17 cellular contexts compared by ENCODE assay signal in the genomic region with DNA sequence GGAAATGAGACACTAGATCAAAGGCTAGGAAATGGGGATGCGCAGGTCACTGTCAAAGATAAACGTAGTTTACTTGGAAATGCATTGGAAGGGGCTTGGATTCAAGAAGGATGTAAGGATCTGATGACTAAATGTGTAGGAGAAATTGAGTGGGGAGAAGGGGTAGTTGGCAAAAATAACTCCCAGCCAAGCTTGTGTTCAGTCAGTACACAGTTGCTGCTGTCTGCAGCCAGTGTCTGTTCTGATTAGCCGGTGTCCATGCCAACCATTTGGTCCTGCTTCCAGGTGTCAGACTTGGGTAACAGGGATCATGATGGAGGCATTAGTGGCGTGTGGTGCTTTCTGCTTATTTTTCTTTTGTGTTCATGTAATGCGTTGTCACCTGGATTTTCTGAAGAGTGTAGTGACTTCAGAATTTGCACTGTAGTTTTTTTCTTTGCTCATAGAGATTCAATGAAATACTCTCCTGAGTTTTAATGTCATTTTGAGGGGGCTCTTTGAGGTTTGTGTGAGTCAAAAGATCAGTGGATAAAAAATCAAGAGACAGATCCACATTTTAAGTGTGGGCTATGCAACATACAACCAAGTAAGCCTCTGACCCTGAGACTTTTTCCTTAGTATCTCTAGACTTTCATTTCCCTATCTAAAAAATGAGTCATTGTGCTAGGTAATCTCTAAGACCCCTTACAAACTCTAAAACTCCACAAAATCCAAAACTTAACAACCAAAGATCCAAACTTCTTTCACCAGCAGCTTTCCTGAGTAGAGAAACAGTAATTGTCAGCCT.
A peak's percentile ranks its signal among the peaks of the same experiment; 100 is the strongest.
DNase-seq lines count a peak whose midpoint lies in the region; ATAC-seq and TF ChIP-seq lines count a peak whose summit lies in the region.
"Had no signal": no experiment of that assay in that cellular context is flagged by ENCODE, and none has a peak within 500 bp of the region (broad histone marks: within the 10 kb centered on the region; RNA-seq: fewer than 3 reads in every experiment).

No MANE protein-coding gene starts in this region.

- ATAC-seq in GM23338 (no peak), HG02884 (IDR thresholded peaks at IDR 0.05; ENCODE audit: unreplicated experiment) (no peak), left lobe of liver (no peak)
- ATAC-seq: activated CD4-positive, CD25-positive, alpha-beta regulatory T cell treated with anti-CD3 and anti-CD28 coated beads, Interleukin-2, amount 50 U/mL, for 24 hours; PC-3 had no signal

- no peaks in the 10 kb centered on the region for H3K27me3 ChIP-seq in GM23338 (ENCODE audit: insufficient read depth)
- H3K27me3 ChIP-seq: hepatocyte had no signal

- H2AFZ ChIP-seq in GM23338, result no peak overlapping the region
- H2AFZ ChIP-seq: hepatocyte had no signal

- H3K9me3 Mint-ChIP-seq in GM23338, result 0 out of 3 replicates have a peak, but pooled peaks cover 6% of the 10 kb centered on the region
- H3K9me3 Mint-ChIP-seq in activated T-helper 2 cell treated with anti-CD3 and anti-CD28 coated beads, Interferon-gamma antibody, Interleukin-2, Interleukin-4, amounts not matched to agents 10 μg/mL and 5 μg/mL and 100 μg/mL, durations not matched to agents 14 hours and 24 hours and 36 hours, result no peaks in the 10 kb centered on the region

- H3K4me2 ChIP-seq in GM23338, result no peak overlapping the region
- H3K4me2 ChIP-seq: hepatocyte had no signal

- H3K9me2 ChIP-seq in GM23338 (ENCODE audit: insufficient read depth), result no peaks in the 10 kb centered on the region

- intact Hi-C loops in activated T-helper 2 cell treated with anti-CD3 and anti-CD28 coated beads, Interferon-gamma antibody, Interleukin-2, Interleukin-4, amounts not matched to agents 10 μg/mL and 5 μg/mL and 100 μg/mL, durations not matched to agents 14 hours and 24 hours and 36 hours (cut with micrococcal nuclease), result no loop called here

- no peak overlapping the region for H3K4me3 ChIP-seq in GM23338
- H3K4me3 ChIP-seq: hepatocyte, thoracic aorta had no signal

- peak overlapping the region; percentile 23; the same call in 1 of the 2 replicates for H3K27ac Mint-ChIP-seq in GM23338
- H3K27ac Mint-ChIP-seq in activated T-helper 2 cell treated with anti-CD3 and anti-CD28 coated beads, Interferon-gamma antibody, Interleukin-2, Interleukin-4, amounts not matched to agents 10 μg/mL and 5 μg/mL and 100 μg/mL, durations not matched to agents 14 hours and 24 hours and 36 hours, result peak overlapping the region; percentile 17

- peaks cover 39% of the 10 kb centered on the region for H3K4me1 Mint-ChIP-seq in GM23338
- peaks cover 18% of the 10 kb centered on the region for H3K4me1 Mint-ChIP-seq in activated T-helper 2 cell treated with anti-CD3 and anti-CD28 coated beads, Interferon-gamma antibody, Interleukin-2, Interleukin-4, amounts not matched to agents 10 μg/mL and 5 μg/mL and 100 μg/mL, durations not matched to agents 14 hours and 24 hours and 36 hours (ENCODE audit: low read depth)

- H3K27me3 Mint-ChIP-seq in GM23338 (ENCODE audit: insufficient read depth, low read depth, poor library complexity), result no peaks in the 10 kb centered on the region
- H3K27me3 Mint-ChIP-seq in activated T-helper 2 cell treated with anti-CD3 and anti-CD28 coated beads, Interferon-gamma antibody, Interleukin-2, Interleukin-4, amounts not matched to agents 10 μg/mL and 5 μg/mL and 100 μg/mL, durations not matched to agents 14 hours and 24 hours and 36 hours (ENCODE audit: low read depth), result no peaks in the 10 kb centered on the region

- DNase-seq in COLO829 (ENCODE audit: low spot score) (peak; percentile 42), GM23338 (ENCODE audit: low spot score) (no peak), midbrain (lab: John Stamatoyannopoulos, UW) (peak; percentile 32), NCI-H82 treated with DMSO at 0.1 percent for 48 hours (lab: John Stamatoyannopoulos, UW; ENCODE audit: unreplicated experiment) (no peak), left lobe of liver (ENCODE audit: low spot score) (no peak)
- no peak for DNase-seq in activated T-helper 2 cell treated with anti-CD3 and anti-CD28 coated beads, Interferon-gamma antibody, Interleukin-2, Interleukin-4, amounts not matched to agents 10 μg/mL and 5 μg/mL and 100 μg/mL, durations not matched to agents 14 hours and 24 hours and 36 hours (ENCODE audit: low spot score)
- DNase-seq: DMS79, KG1, kidney glomerular epithelial cell, NCI-H1436, NCI-H446, PC-3 had no signal

- peak overlapping the region; percentile 33; the same call in 1 of the 2 replicates for H3K27ac ChIP-seq in GM23338 (ENCODE audit: low read depth)
- H3K27ac ChIP-seq: hepatocyte, HL-60, thoracic aorta had no signal

- H3K36me3 Mint-ChIP-seq in GM23338 (ENCODE audit: low read depth), result peaks cover 7% of the 10 kb centered on the region; the same call in 2 of the 3 replicates
- H3K36me3 Mint-ChIP-seq in activated T-helper 2 cell treated with anti-CD3 and anti-CD28 coated beads, Interferon-gamma antibody, Interleukin-2, Interleukin-4, amounts not matched to agents 10 μg/mL and 5 μg/mL and 100 μg/mL, durations not matched to agents 14 hours and 24 hours and 36 hours (ENCODE audit: low read depth), result no peaks in the 10 kb centered on the region

- no peak for TF ChIP-seq CTCF in GM23338 (conservative IDR thresholded peaks at IDR 0.05; ENCODE audit: low read depth in 2 of 2)

- no peaks in the 10 kb centered on the region for H3K36me3 ChIP-seq in GM23338 (ENCODE audit: insufficient read depth)
- H3K36me3 ChIP-seq: thoracic aorta had no signal

- no peak overlapping the region for H3K4me3 Mint-ChIP-seq in GM23338
- no peak overlapping the region for H3K4me3 Mint-ChIP-seq in activated T-helper 2 cell treated with anti-CD3 and anti-CD28 coated beads, Interferon-gamma antibody, Interleukin-2, Interleukin-4, amounts not matched to agents 10 μg/mL and 5 μg/mL and 100 μg/mL, durations not matched to agents 14 hours and 24 hours and 36 hours (ENCODE audit: low read depth)

- no peaks in the 10 kb centered on the region for H3F3A ChIP-seq in GM23338 (replicated peaks; ENCODE audit: low read depth)

- peaks cover 74% of the 10 kb centered on the region for H3K79me2 ChIP-seq in GM23338 (replicated peaks; ENCODE audit: insufficient read depth)
- H3K79me2 ChIP-seq: hepatocyte had no signal

- peaks cover 9% of the 10 kb centered on the region; the same call in 1 of the 2 replicates for H4K20me1 ChIP-seq in GM23338 (replicated peaks; ENCODE audit: insufficient read depth)

- H3K4me1 ChIP-seq in GM23338 (ENCODE audit: insufficient read depth), result peaks cover 22% of the 10 kb centered on the region

TF ChIP-seq in GM23338, 12 proteins besides CTCF, POLR2A, EP300 and RAD21 (continues in another document):
- TF ChIP-seq, protein P1, sequence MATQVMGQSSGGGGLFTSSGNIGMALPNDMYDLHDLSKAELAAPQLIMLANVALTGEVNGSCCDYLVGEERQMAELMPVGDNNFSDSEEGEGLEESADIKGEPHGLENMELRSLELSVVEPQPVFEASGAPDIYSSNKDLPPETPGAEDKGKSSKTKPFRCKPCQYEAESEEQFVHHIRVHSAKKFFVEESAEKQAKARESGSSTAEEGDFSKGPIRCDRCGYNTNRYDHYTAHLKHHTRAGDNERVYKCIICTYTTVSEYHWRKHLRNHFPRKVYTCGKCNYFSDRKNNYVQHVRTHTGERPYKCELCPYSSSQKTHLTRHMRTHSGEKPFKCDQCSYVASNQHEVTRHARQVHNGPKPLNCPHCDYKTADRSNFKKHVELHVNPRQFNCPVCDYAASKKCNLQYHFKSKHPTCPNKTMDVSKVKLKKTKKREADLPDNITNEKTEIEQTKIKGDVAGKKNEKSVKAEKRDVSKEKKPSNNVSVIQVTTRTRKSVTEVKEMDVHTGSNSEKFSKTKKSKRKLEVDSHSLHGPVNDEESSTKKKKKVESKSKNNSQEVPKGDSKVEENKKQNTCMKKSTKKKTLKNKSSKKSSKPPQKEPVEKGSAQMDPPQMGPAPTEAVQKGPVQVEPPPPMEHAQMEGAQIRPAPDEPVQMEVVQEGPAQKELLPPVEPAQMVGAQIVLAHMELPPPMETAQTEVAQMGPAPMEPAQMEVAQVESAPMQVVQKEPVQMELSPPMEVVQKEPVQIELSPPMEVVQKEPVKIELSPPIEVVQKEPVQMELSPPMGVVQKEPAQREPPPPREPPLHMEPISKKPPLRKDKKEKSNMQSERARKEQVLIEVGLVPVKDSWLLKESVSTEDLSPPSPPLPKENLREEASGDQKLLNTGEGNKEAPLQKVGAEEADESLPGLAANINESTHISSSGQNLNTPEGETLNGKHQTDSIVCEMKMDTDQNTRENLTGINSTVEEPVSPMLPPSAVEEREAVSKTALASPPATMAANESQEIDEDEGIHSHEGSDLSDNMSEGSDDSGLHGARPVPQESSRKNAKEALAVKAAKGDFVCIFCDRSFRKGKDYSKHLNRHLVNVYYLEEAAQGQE (IDR thresholded peaks at IDR 0.05; ENCODE audit: unreplicated experiment), result no peak

Comparison
In these comparisons a context has a peak if more than half of its experiments do, and no peak if none do; other contexts are left out.
1. DNase-seq: peak in COLO829 (single experiment) and midbrain (single experiment); none in GM23338 (single experiment), activated T-helper 2 cell treated with anti-CD3 and anti-CD28 coated beads, Interferon-gamma antibody, Interleukin-2, Interleukin-4, amounts not matched to agents 10 μg/mL and 5 μg/mL and 100 μg/mL, durations not matched to agents 14 hours and 24 hours and 36 hours (single experiment), NCI-H82 treated with DMSO at 0.1 percent for 48 hours (single experiment) and left lobe of liver (single experiment).